16 cellular contexts compared by ENCODE assay signal in genomic region chr1:235434001-235434400, GRCh38.
DNase-seq lines count a peak whose midpoint lies in the region; ATAC-seq, FAIRE-seq and TF ChIP-seq lines count a peak whose summit lies in the region.
"Had no signal": no experiment of that assay in that cellular context is flagged by ENCODE, and none has a peak within 500 bp of the region (broad histone marks: within the 10 kb centered on the region; RNA-seq: fewer than 3 reads in every experiment).

No MANE protein-coding gene starts in this region.

- no peak overlapping the region for H2AK5ac ChIP-seq in trophoblast cell (ENCODE audit: low read length)

- H3K9me3 ChIP-seq in SK-N-SH (no peaks in the 10 kb centered on the region), K562 (replicated peaks; ENCODE audit: control insufficient read depth, insufficient read depth, low read depth, low read length) (no peaks in the 10 kb centered on the region), trophoblast cell (ENCODE audit: insufficient read depth, low read depth, low read length) (no peaks in the 10 kb centered on the region), suprapubic skin (no peaks in the 10 kb centered on the region), OCI-LY7 (ENCODE audit: low read length) (no peaks in the 10 kb centered on the region)

- BruUV-seq in K562 (replicated peaks; lab: Mats Ljungman, UMichigan) (no TSS peak), OCI-LY7 (replicated peaks; lab: Mats Ljungman, UMichigan) (no TSS peak)

- no peak for ATAC-seq in SK-N-SH treated with all-trans-retinoic acid at 6 μM for 48 hours
- ATAC-seq in K562 = peak; percentile 46; the same call in 1 of the 3 replicates
- ATAC-seq: Right ventricle myocardium inferior, T-cell had no signal

- FAIRE-seq in K562 (lab: Jason Lieb, UNC) = no peak
- FAIRE-seq: A204.1 had no signal

- H3K36me3 ChIP-seq in SK-N-SH (replicated peaks in 1 of 2; ENCODE audit: control insufficient read depth in 1 of 2, insufficient read depth in 2 of 2, low read length in 1 of 2) = peaks cover 27 to 28% of the 10 kb centered on the region in 2 experiments
- peaks cover 66% of the 10 kb centered on the region for H3K36me3 ChIP-seq in K562 (ENCODE audit: control insufficient read depth, insufficient read depth, low read length)
- H3K36me3 ChIP-seq in trophoblast cell (ENCODE audit: control insufficient read depth in 1 of 2, insufficient read depth in 2 of 2, low read length in 2 of 2) = peaks cover 21 to 22% of the 10 kb centered on the region in 2 experiments
- H3K36me3 ChIP-seq in suprapubic skin = peaks cover 66% of the 10 kb centered on the region
- peaks cover 22% of the 10 kb centered on the region for H3K36me3 ChIP-seq in OCI-LY7 (ENCODE audit: insufficient read depth, low read length)

- H3K4me1 ChIP-seq in SK-N-SH (ENCODE audit: control insufficient read depth in 1 of 2, insufficient read depth in 2 of 2, low read depth in 1 of 2, low read length in 1 of 2) (no peaks in the 10 kb centered on the region), K562 (replicated peaks in 1 of 2; ENCODE audit: control insufficient read depth in 2 of 2, insufficient read depth in 2 of 2, low read length in 2 of 2) (no peaks in the 10 kb centered on the region), trophoblast cell (ENCODE audit: control insufficient read depth in 1 of 2, insufficient read depth in 2 of 2, low read length in 2 of 2) (no peaks in the 10 kb centered on the region), suprapubic skin (no peaks in the 10 kb centered on the region), OCI-LY7 (ENCODE audit: insufficient read depth, low read length, poor library complexity, severe bottlenecking) (no peaks in the 10 kb centered on the region)

- no peak overlapping the region for H3K23ac ChIP-seq in trophoblast cell (ENCODE audit: low read length)

- TF ChIP-seq POLR2A in K562 (conservative IDR thresholded peaks at IDR 0.05) = no peak
- no peak for TF ChIP-seq POLR2A in suprapubic skin (IDR thresholded peaks at IDR 0.05)

- H2AFZ ChIP-seq in SK-N-SH (ENCODE audit: low read depth) (no peak overlapping the region), K562 (ENCODE audit: low read depth, low read length) (no peak overlapping the region), trophoblast cell (ENCODE audit: insufficient read depth, low read length, poor library complexity) (no peak overlapping the region), OCI-LY7 (ENCODE audit: low read length) (no peak overlapping the region)

- H3K4me2 ChIP-seq in SK-N-SH (no peak overlapping the region), K562 (ENCODE audit: insufficient read depth, low read length) (no peak overlapping the region), trophoblast cell (ENCODE audit: low read length) (no peak overlapping the region), OCI-LY7 (ENCODE audit: low read length) (no peak overlapping the region)

- no peaks in the 10 kb centered on the region for H3K79me2 ChIP-seq in SK-N-SH (ENCODE audit: insufficient read depth)
- 0 out of 3 replicates have a peak, but pooled peaks cover 2% of the 10 kb centered on the region for H3K79me2 ChIP-seq in K562 (ENCODE audit: control insufficient read depth, insufficient read depth, low read length)
- H3K79me2 ChIP-seq in trophoblast cell (ENCODE audit: control insufficient read depth, insufficient read depth, low read length, poor library complexity) = peaks cover 2% of the 10 kb centered on the region
- no peaks in the 10 kb centered on the region for H3K79me2 ChIP-seq in OCI-LY7 (ENCODE audit: insufficient read depth, low read depth, low read length)

- no peak overlapping the region for H2BK12ac ChIP-seq in trophoblast cell (ENCODE audit: low read length)

- H4K20me1 ChIP-seq in SK-N-SH (ENCODE audit: insufficient read depth) (no peaks in the 10 kb centered on the region), K562 (replicated peaks; ENCODE audit: control insufficient read depth, insufficient read depth, low read length) (no peaks in the 10 kb centered on the region), OCI-LY7 (ENCODE audit: insufficient read depth, low read length) (no peaks in the 10 kb centered on the region)

- H3K4me3 ChIP-seq in SK-N-SH (ENCODE audit: low read depth in 2 of 2, low read length in 1 of 2) (no peak overlapping the region), K562 (no peak overlapping the region), trophoblast cell (ENCODE audit: low read depth, low read length) (no peak overlapping the region), suprapubic skin (no peak overlapping the region), OCI-LY7 (ENCODE audit: low read depth, low read length, poor library complexity, severe bottlenecking) (no peak overlapping the region)

- H3K27me3 ChIP-seq in SK-N-SH (ENCODE audit: insufficient read depth) (no peaks in the 10 kb centered on the region), K562 (ENCODE audit: control insufficient read depth in 2 of 2, insufficient read depth in 2 of 2, low read length in 2 of 2) (no peaks in the 10 kb centered on the region), trophoblast cell (ENCODE audit: insufficient read depth, low read length) (no peaks in the 10 kb centered on the region), suprapubic skin (no peaks in the 10 kb centered on the region)

- H4K8ac ChIP-seq in trophoblast cell (ENCODE audit: low read depth, low read length) = no peak overlapping the region

- no peak for TF ChIP-seq EP300 in SK-N-SH (IDR thresholded peaks at IDR 0.05; ENCODE audit: borderline replicate concordance in 1 of 2, low read depth in 1 of 2, low read length in 1 of 2)
- no peak for TF ChIP-seq EP300 in K562 (IDR thresholded peaks at IDR 0.05; ENCODE audit: low read length)
- no peak for TF ChIP-seq EP300 in suprapubic skin (IDR thresholded peaks at IDR 0.05)

- H3K9me1 ChIP-seq in K562 (ENCODE audit: control insufficient read depth, insufficient read depth, low read length) = no peaks in the 10 kb centered on the region

- no peak overlapping the region for H3K14ac ChIP-seq in trophoblast cell (ENCODE audit: low read length)

- no peak overlapping the region for H2BK120ac ChIP-seq in trophoblast cell (ENCODE audit: insufficient read depth, low read length, poor library complexity)

- TF ChIP-seq RAD21 in SK-N-SH (IDR thresholded peaks at IDR 0.05; ENCODE audit: low read length) (0 out of 2 replicates have a peak, but pooled peaks have one; percentile 16), K562 (CRISPR knock-in tag; conservative IDR thresholded peaks at IDR 0.05 in 1 of 2, IDR thresholded peaks at IDR 0.05 in 1 of 2) (0 out of 4 replicates have a peak, but pooled peaks of 1 of the 2 experiments have one; percentile 5)

- H3K18ac ChIP-seq in trophoblast cell (ENCODE audit: low read length) = peak overlapping the region; percentile 30

- intact Hi-C loops in K562 (cut with micrococcal nuclease) (no loop called here), OCI-LY7 (cut with micrococcal nuclease; ENCODE audit: unreplicated experiment) (no loop called here)

- TF ChIP-seq CTCF in SK-N-SH (IDR thresholded peaks at IDR 0.05) (no peak), K562 (IDR thresholded peaks at IDR 0.05 in 2 of 3, conservative IDR thresholded peaks at IDR 0.05 in 1 of 3; ENCODE audit: insufficient read depth in 2 of 3, low read depth in 1 of 3, low read length in 3 of 3) (peak in 2 of 3 experiments; percentile 17 to 29; a peak in 2 of 6 replicates), suprapubic skin (IDR thresholded peaks at IDR 0.05) (no peak), OCI-LY7 (conservative IDR thresholded peaks at IDR 0.05; ENCODE audit: low read length) (no peak; the same call in 1 of the 2 replicates)

- no peaks in the 10 kb centered on the region for H3K79me1 ChIP-seq in trophoblast cell (ENCODE audit: low read length)

- H3K27ac ChIP-seq in SK-N-SH (ENCODE audit: low read depth in 2 of 2, low read length in 1 of 2) = no peak overlapping the region
- no peak overlapping the region for H3K27ac ChIP-seq in K562 (ENCODE audit: extremely low read depth, low read depth, low read length)
- no peak overlapping the region for H3K27ac ChIP-seq in trophoblast cell (ENCODE audit: low read depth, low read length)
- H3K27ac ChIP-seq in suprapubic skin = no peak overlapping the region
- H3K27ac ChIP-seq in OCI-LY7 (ENCODE audit: low read depth, low read length, poor library complexity, severe bottlenecking) = no peak overlapping the region
- H3K27ac ChIP-seq: C4-2B had no signal

- no peak overlapping the region for H3K4ac ChIP-seq in trophoblast cell (ENCODE audit: low read depth, low read length)

- CTCF ChIA-PET in SK-N-SH (lab: Yijun Ruan, JAX) = interaction anchor here (1.6 kb wide), 1 partner anchor 17 kb away, joined by 5 read pairs; no protein-coding TSS in a partner anchor
- CTCF ChIA-PET in K562 (lab: Yijun Ruan, JAX; ENCODE audit: low intra/inter-chr PET ratio) = no interaction called here
- CTCF ChIA-PET in OCI-LY7 (lab: Charles Lee; ENCODE audit: unreplicated experiment) = no interaction called here

- no peak overlapping the region for H4K12ac ChIP-seq in trophoblast cell (ENCODE audit: low read depth, low read length)

- no peaks in the 10 kb centered on the region for H3K9me2 ChIP-seq in SK-N-SH
- H3K9me2 ChIP-seq in OCI-LY7 (ENCODE audit: insufficient read depth, low read length) = no peaks in the 10 kb centered on the region

- no peak overlapping the region for H4K91ac ChIP-seq in trophoblast cell (ENCODE audit: low read depth, low read length)

- H3K9ac ChIP-seq in SK-N-SH (no peak overlapping the region), K562 (ENCODE audit: insufficient read depth in 1 of 2, low read depth in 2 of 2, low read length in 2 of 2) (no peak overlapping the region), trophoblast cell (ENCODE audit: low read length) (no peak overlapping the region)

- H2BK5ac ChIP-seq in trophoblast cell (ENCODE audit: low read depth, low read length, poor library complexity) = no peak overlapping the region

- DNase-seq in SK-N-SH (no peak), HuH-7 (ENCODE audit: low spot score) (peak; percentile 17), K562 (ENCODE audit: extremely low read depth in 1 of 4, low spot score in 3 of 4) (peak in 1 of 4 experiments; percentile 39), trophoblast cell (no peak), suprapubic skin (ENCODE audit: low spot score in 2 of 2) (no peak), OCI-LY7 (ENCODE audit: low spot score) (no peak), NCI-H1092 treated with DMSO at 0.1 percent for 48 hours (lab: John Stamatoyannopoulos, UW) (no peak)
- DNase-seq: DMS53, KG1, NCI-H2171 treated with DMSO at 0.1 percent for 48 hours, NCI-H446 treated with DMSO at 0.1 percent for 48 hours, T-cell had no signal

- POLR2A ChIA-PET in SK-N-SH (lab: Yijun Ruan, JAX) (interaction anchor here (0.7 kb wide), 1 partner anchor 1328 kb away, joined by 3 read pairs; no protein-coding TSS in a partner anchor), K562 (lab: Yijun Ruan, JAX) (interaction anchor here (1.2 to 1.6 kb wide), 2 partner anchors 8 to 11 kb away, joined by 3 to 5 read pairs; no protein-coding TSS in a partner anchor), OCI-LY7 (lab: Charles Lee) (no interaction called here)

- in situ Hi-C loops in K562 (cut with MboI) = no loop called here

- H3F3A ChIP-seq in SK-N-SH (replicated peaks; ENCODE audit: insufficient read depth) = no peaks in the 10 kb centered on the region

- WGBS in SK-N-SH (ENCODE audit: low lambda C conversion rate) = 89% methylated on average over 8 of the region's 8 CpGs
- 87% methylated on average over 8 of the region's 8 CpGs for WGBS in K562 (ENCODE audit: insufficient coverage, low coverage, missing lambda C conversion rate)
- WGBS in trophoblast cell (ENCODE audit: extremely low coverage, insufficient coverage, insufficient read length) = no CpG with 5 or more reads among the region's 8 CpGs
- 93% methylated on average over 8 of the region's 8 CpGs for WGBS in suprapubic skin

Comparison
In these comparisons a context has a peak if more than half of its experiments do, and no peak if none do; other contexts are left out.
1. CTCF ChIP-seq: peak in K562 (2 of 3); none in SK-N-SH (single experiment), suprapubic skin (0 of 2) and OCI-LY7 (single experiment).
2. Of the 27 proteins assayed by ChIP-seq in both K562 and SK-N-SH: peak only in K562: CTCF and ZBTB33; only in SK-N-SH: none; in both: none; in neither: 24; mixed calls (peak in some experiments, not most) for 1.